Comparison of ENCODE assay signal across 8 cellular contexts in genomic region chr16:27169511-27170071, GRCh38. TPM values are rescaled to one million over a fixed set of nuclear protein-coding genes. Genes with fewer than 3 reads are reported as not detected.
DNase-seq lines count a peak whose midpoint lies in the region; ATAC-seq, FAIRE-seq and TF ChIP-seq lines count a peak whose summit lies in the region.

No MANE protein-coding gene starts in this region.

- CTCF ChIA-PET in K562 (lab: Yijun Ruan, JAX; ENCODE audit: low intra/inter-chr PET ratio) = no interaction called here

- no peak overlapping the region for H3K27ac Mint-ChIP-seq in neural progenitor cell
- no peak overlapping the region for H3K27ac Mint-ChIP-seq in mesothelial cell of epicardium

- WGBS in K562 (ENCODE audit: insufficient coverage, low coverage, missing lambda C conversion rate) = 0% methylated on average over 5 of the region's 6 CpGs

- no peak overlapping the region for H3K9ac ChIP-seq in K562 (ENCODE audit: insufficient read depth in 1 of 2, low read depth in 2 of 2, low read length in 2 of 2)
- H3K9ac ChIP-seq in neural progenitor cell = no peak overlapping the region

- DNase-seq in DMS153 treated with DMSO at 0.1 percent for 48 hours (lab: John Stamatoyannopoulos, UW; ENCODE audit: unreplicated experiment) (peak; percentile 38), NAMALWA (ENCODE audit: low spot score) (peak; percentile 11), UCSD-AML1 (lab: John Stamatoyannopoulos, UW; ENCODE audit: unreplicated experiment) (peak; percentile 63), K562 (ENCODE audit: extremely low read depth in 1 of 4, low spot score in 3 of 4) (no peak), neural progenitor cell (ENCODE audit: low spot score) (peak; percentile 29), Right ventricle myocardium inferior (ENCODE audit: missing footprints) (no peak), mesothelial cell of epicardium (ENCODE audit: low spot score in 2 of 2, unreplicated experiment in 2 of 2) (no peak)

- POLR2A ChIA-PET in K562 (lab: Yijun Ruan, JAX) = interaction anchor here (0.8 kb wide), 1 partner anchor 11 kb away, joined by 3 read pairs; no protein-coding TSS in a partner anchor

- no peak for TF ChIP-seq POLR2A in K562 (conservative IDR thresholded peaks at IDR 0.05)

- peaks cover 3% of the 10 kb centered on the region; the same call in 1 of the 2 replicates for H4K20me1 ChIP-seq in K562 (replicated peaks; ENCODE audit: control insufficient read depth, insufficient read depth, low read length)
- no peaks in the 10 kb centered on the region for H4K20me1 ChIP-seq in neural progenitor cell (ENCODE audit: low read depth)

- H3K4me3 ChIP-seq in K562 (no peak overlapping the region), neural progenitor cell (no peak overlapping the region)

- no peak for TF ChIP-seq EP300 in K562 (IDR thresholded peaks at IDR 0.05; ENCODE audit: low read length)

- H3K36me3 ChIP-seq in K562 (ENCODE audit: control insufficient read depth, insufficient read depth, low read length) (no peaks in the 10 kb centered on the region), neural progenitor cell (no peaks in the 10 kb centered on the region)

- intact Hi-C loops in K562 (cut with micrococcal nuclease) = loop anchor here (10.0 kb wide), 1 partner anchor 115 kb away; no protein-coding TSS in a partner anchor
- intact Hi-C loops in Right ventricle myocardium inferior (cut with DNase I) = no loop called here

- in situ Hi-C loops in K562 (cut with MboI) = loop anchor here (10.0 kb wide), 1 partner anchor 285 kb away; no protein-coding TSS in a partner anchor

- H3F3A ChIP-seq in neural progenitor cell (ENCODE audit: low read depth) = no peaks in the 10 kb centered on the region

- 0 out of 6 replicates have a peak, but pooled peaks of 2 of the 3 experiments have one; percentile 17 to 18 for TF ChIP-seq CTCF in K562 (IDR thresholded peaks at IDR 0.05 in 2 of 3, conservative IDR thresholded peaks at IDR 0.05 in 1 of 3; ENCODE audit: insufficient read depth in 2 of 3, low read depth in 1 of 3, low read length in 3 of 3)
- TF ChIP-seq CTCF in neural progenitor cell (IDR thresholded peaks at IDR 0.05) = peak; percentile 31
- no peak for TF ChIP-seq CTCF in mesothelial cell of epicardium (IDR thresholded peaks at IDR 0.05; ENCODE audit: unreplicated experiment)

- no peaks in the 10 kb centered on the region for H3K9me1 ChIP-seq in K562 (ENCODE audit: control insufficient read depth, insufficient read depth, low read length)

- H3K4me3 Mint-ChIP-seq in neural progenitor cell (no peak overlapping the region), mesothelial cell of epicardium (no peak overlapping the region)

- no peaks in the 10 kb centered on the region for H3K79me2 ChIP-seq in K562 (ENCODE audit: control insufficient read depth, insufficient read depth, low read length)
- H3K79me2 ChIP-seq in neural progenitor cell (ENCODE audit: low read depth) = no peaks in the 10 kb centered on the region

- H3K27ac ChIP-seq in K562 (ENCODE audit: extremely low read depth, low read depth, low read length) (no peak overlapping the region), neural progenitor cell (no peak overlapping the region)

- no peak for ATAC-seq in K562
- ATAC-seq in Right ventricle myocardium inferior = no peak
- no peak for ATAC-seq in GM19351 (IDR thresholded peaks at IDR 0.05; ENCODE audit: unreplicated experiment)

- H3K4me1 ChIP-seq in K562 (replicated peaks in 1 of 2; ENCODE audit: control insufficient read depth in 2 of 2, insufficient read depth in 2 of 2, low read length in 2 of 2) = no peaks in the 10 kb centered on the region; a peak in 1 of 5 replicates
- H3K4me1 ChIP-seq in neural progenitor cell = no peaks in the 10 kb centered on the region

- H3K4me2 ChIP-seq in K562 (ENCODE audit: insufficient read depth, low read length) (no peak overlapping the region), neural progenitor cell (no peak overlapping the region)

- TF ChIP-seq RAD21 in K562 (CRISPR knock-in tag; conservative IDR thresholded peaks at IDR 0.05 in 1 of 2, IDR thresholded peaks at IDR 0.05 in 1 of 2) = no peak

- peaks cover 2% of the 10 kb centered on the region for H3K27me3 Mint-ChIP-seq in neural progenitor cell (ENCODE audit: insufficient read depth, low read depth)
- peaks cover 5% of the 10 kb centered on the region for H3K27me3 Mint-ChIP-seq in mesothelial cell of epicardium (ENCODE audit: low read depth)

- H3K4me1 Mint-ChIP-seq in neural progenitor cell = peaks cover 6% of the 10 kb centered on the region
- H3K4me1 Mint-ChIP-seq in mesothelial cell of epicardium = peaks cover 6% of the 10 kb centered on the region

- no peak overlapping the region for H2AFZ ChIP-seq in K562 (ENCODE audit: low read depth, low read length)
- peak overlapping the region; percentile 55 for H2AFZ ChIP-seq in neural progenitor cell (replicated peaks)

- no peak for FAIRE-seq in K562 (lab: Jason Lieb, UNC)

- no peaks in the 10 kb centered on the region for H3K9me3 ChIP-seq in K562 (replicated peaks; ENCODE audit: control insufficient read depth, insufficient read depth, low read depth, low read length)
- no peaks in the 10 kb centered on the region for H3K9me3 ChIP-seq in neural progenitor cell (ENCODE audit: low read depth)

- peaks cover 2 to 29% of the 10 kb centered on the region in 2 experiments; a peak in 4 of 5 replicates for H3K27me3 ChIP-seq in K562 (ENCODE audit: control insufficient read depth in 2 of 2, insufficient read depth in 2 of 2, low read length in 2 of 2)
- no peaks in the 10 kb centered on the region for H3K27me3 ChIP-seq in neural progenitor cell

- peaks cover 2% of the 10 kb centered on the region for H3K36me3 Mint-ChIP-seq in neural progenitor cell
- H3K36me3 Mint-ChIP-seq in mesothelial cell of epicardium = no peaks in the 10 kb centered on the region

- H3K9me3 Mint-ChIP-seq in neural progenitor cell = peaks cover 2% of the 10 kb centered on the region
- peaks cover 11% of the 10 kb centered on the region for H3K9me3 Mint-ChIP-seq in mesothelial cell of epicardium

- no TSS peak for BruUV-seq in K562 (replicated peaks; lab: Mats Ljungman, UMichigan)

TF ChIP-seq in K562, 482 proteins besides CTCF, POLR2A, EP300 and RAD21 (continues in another document):
- 0 out of 2 replicates have a peak, but pooled peaks have one; percentile 35 for TF ChIP-seq HDAC2 (IDR thresholded peaks at IDR 0.05)
- TF ChIP-seq, protein P1, sequence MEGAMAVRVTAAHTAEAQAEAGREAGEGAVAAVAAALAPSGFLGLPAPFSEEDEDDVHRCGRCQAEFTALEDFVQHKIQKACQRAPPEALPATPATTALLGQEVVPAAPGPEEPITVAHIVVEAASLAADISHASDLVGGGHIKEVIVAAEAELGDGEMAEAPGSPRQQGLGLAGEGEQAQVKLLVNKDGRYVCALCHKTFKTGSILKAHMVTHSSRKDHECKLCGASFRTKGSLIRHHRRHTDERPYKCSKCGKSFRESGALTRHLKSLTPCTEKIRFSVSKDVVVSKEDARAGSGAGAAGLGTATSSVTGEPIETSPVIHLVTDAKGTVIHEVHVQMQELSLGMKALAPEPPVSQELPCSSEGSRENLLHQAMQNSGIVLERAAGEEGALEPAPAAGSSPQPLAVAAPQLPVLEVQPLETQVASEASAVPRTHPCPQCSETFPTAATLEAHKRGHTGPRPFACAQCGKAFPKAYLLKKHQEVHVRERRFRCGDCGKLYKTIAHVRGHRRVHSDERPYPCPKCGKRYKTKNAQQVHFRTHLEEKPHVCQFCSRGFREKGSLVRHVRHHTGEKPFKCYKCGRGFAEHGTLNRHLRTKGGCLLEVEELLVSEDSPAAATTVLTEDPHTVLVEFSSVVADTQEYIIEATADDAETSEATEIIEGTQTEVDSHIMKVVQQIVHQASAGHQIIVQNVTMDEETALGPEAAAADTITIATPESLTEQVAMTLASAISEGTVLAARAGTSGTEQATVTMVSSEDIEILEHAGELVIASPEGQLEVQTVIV (CRISPR knock-in tag; IDR thresholded peaks at IDR 0.05; ENCODE audit: borderline replicate concordance) = no peak
- TF ChIP-seq GATA2 (CRISPR knock-in tag; IDR thresholded peaks at IDR 0.05) = no peak
- TF ChIP-seq HES1 (IDR thresholded peaks at IDR 0.05; ENCODE audit: low read depth) = 0 out of 2 replicates have a peak, but pooled peaks have one; percentile 69
- no peak for TF ChIP-seq NR2F6 (CRISPR knock-in tag; IDR thresholded peaks at IDR 0.05)
- no peak for TF ChIP-seq TCF15 (CRISPR knock-in tag; IDR thresholded peaks at IDR 0.05)
- TF ChIP-seq SETDB1 (IDR thresholded peaks at IDR 0.05; ENCODE audit: low read length) = no peak
- peak; percentile 84 to 88 for TF ChIP-seq KDM1A (IDR thresholded peaks at IDR 0.05)

RNA-seq across cellular contexts. Expression of gene KDM8, which starts 33.7 kb away (rescaled TPM):
- total RNA-seq in K562 (2011; cell fraction: chromatin; rRNA removed; ENCODE audit: low replicate concordance) = 18.0 and 41.3 TPM in 2 replicates
- total RNA-seq in K562 (2011; cell fraction: nucleolus; rRNA removed) = 24.1 and 25.0 TPM in 2 replicates
- 21.2 and 27.1 TPM in 2 replicates for total RNA-seq in K562 (2011; cell fraction: nucleoplasm; rRNA removed)
- total RNA-seq in K562 (2014; rRNA removed) (6.4 and 10.8 TPM in 2 replicates), K562 (2014; rRNA removed; fragmentation: Illumina TruSeq; extraction: Trizol) (2.6 and 5.3 TPM in 2 replicates), K562 (2015; rRNA removed; fragmentation: Illumina TruSeq; extraction: Trizol) (5.9 and 8.4 TPM in 2 replicates), K562 (2021) (9.1 TPM in 2 replicates), neural progenitor cell (ENCODE audit: low replicate concordance) (6.5 and 11.9 TPM in 2 replicates), Right ventricle myocardium inferior (3.5 TPM), mesothelial cell of epicardium (8.5 to 11.8 TPM (median 9.2 TPM) in 3 replicates)
- polyA plus RNA-seq in K562 (2011; rRNA removed) (3.8 and 5.2 TPM in 2 replicates), K562 (2014; fragmentation: Illumina TruSeq; extraction: Trizol) (5.4 and 7.5 TPM in 2 replicates), K562 (2014; fragmentation: Nextera tagmentation; extraction: Ambion mirVana) (under 1 TPM; 0.61 to 0.66 TPM), K562 (2014; rRNA removed) (6.4 and 7.0 TPM in 2 replicates)
- 4.5 and 35.4 TPM in 2 replicates for polyA plus RNA-seq in K562 (2011; cell fraction: cytosol; rRNA removed)
- 8.8 and 15.0 TPM in 2 replicates for polyA plus RNA-seq in K562 (2011; cell fraction: nucleus; rRNA removed)
- polyA plus RNA-seq in K562 (2012) = 5.4 and 5.7 TPM in 2 replicates
- polyA minus RNA-seq in K562 (2011; rRNA and poly(A)+ RNA removed) = 8.7 and 10.1 TPM in 2 replicates
- polyA minus RNA-seq in K562 (2011; cell fraction: cytosol; rRNA and poly(A)+ RNA removed) = 2.2 and 3.5 TPM in 2 replicates
- polyA minus RNA-seq in K562 (2011; cell fraction: nucleus; rRNA and poly(A)+ RNA removed) = 9.0 and 9.8 TPM in 2 replicates

Comparison
In these comparisons a context has a peak if more than half of its experiments do, and no peak if none do; other contexts are left out.
1. DNase-seq: peak in DMS153 treated with DMSO at 0.1 percent for 48 hours (single experiment), NAMALWA (single experiment), UCSD-AML1 (single experiment) and neural progenitor cell (single experiment); none in K562 (0 of 4), Right ventricle myocardium inferior (single experiment) and mesothelial cell of epicardium (0 of 2).